Comparison of ENCODE assay signal across 20 cellular contexts in the genomic region with DNA sequence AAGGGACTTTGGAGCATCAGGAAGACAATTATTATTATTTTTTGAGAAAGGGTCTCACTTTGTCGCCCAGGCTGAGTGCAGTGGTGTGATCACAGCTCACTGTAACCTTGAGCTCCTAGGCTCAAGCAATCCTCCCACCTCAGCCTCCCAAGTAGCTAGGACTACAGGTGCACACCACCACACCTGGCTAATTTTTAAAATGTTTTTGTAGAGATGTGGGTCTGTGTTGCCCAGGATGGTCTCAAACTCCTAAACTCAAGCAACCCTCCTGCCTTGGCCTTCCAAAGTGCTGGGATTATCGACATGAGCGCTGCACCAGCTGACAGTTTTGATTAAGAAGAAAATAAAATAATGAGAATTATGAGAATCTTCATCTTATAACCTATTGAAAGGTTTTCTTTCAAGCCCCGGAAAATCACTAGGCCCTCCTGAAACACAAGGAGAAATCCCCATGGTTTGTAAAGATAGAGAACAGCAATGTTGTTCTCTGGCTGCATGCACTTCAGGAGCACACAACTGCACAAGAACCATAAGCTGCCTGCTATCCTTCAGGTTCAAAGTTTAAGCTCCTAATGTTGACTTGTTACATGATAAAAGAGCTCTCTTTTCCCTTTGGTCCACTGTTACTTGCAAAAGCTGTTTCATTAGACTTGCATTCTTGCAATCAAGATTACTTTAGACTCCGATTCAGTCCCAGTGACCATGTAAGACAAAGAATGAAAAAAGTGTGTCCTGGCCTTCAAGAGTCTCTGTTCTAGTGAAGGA.
"Had no signal": no experiment of that assay in that cellular context is flagged by ENCODE, and none has a peak within 500 bp of the region (broad histone marks: within the 10 kb centered on the region; RNA-seq: fewer than 3 reads in every experiment).

No MANE protein-coding gene starts in this region.

- H3K4me3 Mint-ChIP-seq: activated B cell treated with CpG ODN at 0.5 μM for 24 hours; activated naive CD8-positive, alpha-beta T cell treated with anti-CD3 and anti-CD28 coated beads for 36 hours; naive thymus-derived CD8-positive, alpha-beta T cell; stimulated activated naive CD8-positive, alpha-beta T cell treated with anti-CD3 and anti-CD28 coated beads, Interleukin-15, amount 100 ng/mL, for 72 hours; T-cell had no signal

- ATAC-seq: heart left ventricle; naive thymus-derived CD8-positive, alpha-beta T cell; stimulated activated naive CD8-positive, alpha-beta T cell treated with anti-CD3 and anti-CD28 coated beads, Interleukin-15, amount 100 ng/mL, for 72 hours; T-cell had no signal

- H3K27ac ChIP-seq: coronary artery, heart left ventricle, tibial nerve, uterus had no signal

- H3K4me1 ChIP-seq: prostate gland had no signal

- H3K27me3 Mint-ChIP-seq: activated B cell treated with CpG ODN at 0.5 μM for 24 hours; activated naive CD8-positive, alpha-beta T cell treated with anti-CD3 and anti-CD28 coated beads for 36 hours; naive thymus-derived CD8-positive, alpha-beta T cell; stimulated activated naive CD8-positive, alpha-beta T cell treated with anti-CD3 and anti-CD28 coated beads, Interleukin-15, amount 100 ng/mL, for 72 hours; T-cell had no signal

- H3K27ac Mint-ChIP-seq: activated B cell treated with CpG ODN at 0.5 μM for 24 hours; activated naive CD8-positive, alpha-beta T cell treated with anti-CD3 and anti-CD28 coated beads for 36 hours; stimulated activated naive CD8-positive, alpha-beta T cell treated with anti-CD3 and anti-CD28 coated beads, Interleukin-15, amount 100 ng/mL, for 72 hours had no signal

- H3K9me3 ChIP-seq: heart left ventricle, prostate gland, tibial nerve, uterus had no signal

- H3K4me3 ChIP-seq: coronary artery, heart left ventricle, lung, tibial nerve, uterus had no signal

- H3K9me3 Mint-ChIP-seq: activated B cell treated with CpG ODN at 0.5 μM for 24 hours; activated naive CD8-positive, alpha-beta T cell treated with anti-CD3 and anti-CD28 coated beads for 36 hours; naive thymus-derived CD8-positive, alpha-beta T cell; stimulated activated naive CD8-positive, alpha-beta T cell treated with anti-CD3 and anti-CD28 coated beads, Interleukin-15, amount 100 ng/mL, for 72 hours; T-cell had no signal

- H3K36me3 ChIP-seq: prostate gland, uterus had no signal

- H3K27me3 ChIP-seq: heart left ventricle, tibial nerve, uterus had no signal

- DNase-seq: activated B cell treated with CpG ODN at 0.5 μM for 24 hours; activated CD4-positive, alpha-beta T cell treated with anti-CD3 and anti-CD28 coated beads for 4 hours; activated CD4-positive, alpha-beta T cell treated with anti-CD3 and anti-CD28 coated beads, Interleukin-2, amount 50 U/mL, for 48 hours; activated naive CD4-positive, alpha-beta T cell treated with Interleukin-2 at 50 U/mL for 16 hours; activated naive CD8-positive, alpha-beta T cell treated with anti-CD3 and anti-CD28 coated beads for 36 hours; activated T-cell treated with anti-CD3 and anti-CD28 coated beads, Interleukin-2, amount 50 U/mL, for 48 hours; amniotic stem cell; cerebellar nuclear complex; heart left ventricle; naive thymus-derived CD8-positive, alpha-beta T cell; stimulated activated CD4-positive, alpha-beta T cell treated with anti-CD3 and anti-CD28 coated beads, Interleukin-12 subunit alpha, Interleukin-12 subunit beta, amount 100 ng/mL, for 4 hours; stimulated activated CD4-positive, alpha-beta T cell treated with anti-CD3 and anti-CD28 coated beads, Interleukin-4, amount 100 ng/mL, for 4 hours; stimulated activated naive CD8-positive, alpha-beta T cell treated with anti-CD3 and anti-CD28 coated beads, Interleukin-15, amount 100 ng/mL, for 72 hours; T-cell; T-helper 9 cell; uterus had no signal
